ENCODE assay signal across 1 cellular context in the genomic region with DNA sequence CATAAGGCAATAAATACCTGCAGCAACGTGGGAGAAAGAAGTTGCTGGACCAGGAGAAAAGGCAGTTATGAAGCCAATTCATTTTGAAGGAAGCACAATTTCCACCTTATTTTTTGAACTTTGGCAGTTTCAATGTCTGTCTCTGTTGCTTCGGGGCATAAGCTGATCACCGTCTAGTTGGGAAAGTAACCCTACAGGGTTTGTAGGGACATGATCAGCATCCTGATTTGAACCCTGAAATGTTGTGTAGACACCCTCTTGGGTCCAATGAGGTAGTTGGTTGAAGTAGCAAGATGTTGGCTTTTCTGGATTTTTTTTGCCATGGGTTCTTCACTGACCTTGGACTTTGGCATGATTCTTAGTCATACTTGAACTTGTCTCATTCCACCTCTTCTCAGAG.
TF ChIP-seq lines count a peak whose summit lies in the region.

No MANE protein-coding gene starts in this region.

TF ChIP-seq in HCT116, 20 proteins besides CTCF, POLR2A, EP300 and RAD21:
- TF ChIP-seq TCF7L2 (IDR thresholded peaks at IDR 0.05; ENCODE audit: borderline replicate concordance, extremely low read depth, insufficient read depth, insufficient read length), result no peak
- peak; percentile 19; the same call in 1 of the 2 replicates for TF ChIP-seq POLR2AphosphoS5 (IDR thresholded peaks at IDR 0.05; ENCODE audit: low read depth, low read length)
- 0 out of 2 replicates have a peak, but pooled peaks have one; percentile 5 for TF ChIP-seq CBX3 (IDR thresholded peaks at IDR 0.05; ENCODE audit: low read depth)
- TF ChIP-seq ZNF274 (IDR thresholded peaks at IDR 0.05; ENCODE audit: low read depth, low read length), result no peak
